13 cellular contexts compared by ENCODE assay signal in the genomic region with DNA sequence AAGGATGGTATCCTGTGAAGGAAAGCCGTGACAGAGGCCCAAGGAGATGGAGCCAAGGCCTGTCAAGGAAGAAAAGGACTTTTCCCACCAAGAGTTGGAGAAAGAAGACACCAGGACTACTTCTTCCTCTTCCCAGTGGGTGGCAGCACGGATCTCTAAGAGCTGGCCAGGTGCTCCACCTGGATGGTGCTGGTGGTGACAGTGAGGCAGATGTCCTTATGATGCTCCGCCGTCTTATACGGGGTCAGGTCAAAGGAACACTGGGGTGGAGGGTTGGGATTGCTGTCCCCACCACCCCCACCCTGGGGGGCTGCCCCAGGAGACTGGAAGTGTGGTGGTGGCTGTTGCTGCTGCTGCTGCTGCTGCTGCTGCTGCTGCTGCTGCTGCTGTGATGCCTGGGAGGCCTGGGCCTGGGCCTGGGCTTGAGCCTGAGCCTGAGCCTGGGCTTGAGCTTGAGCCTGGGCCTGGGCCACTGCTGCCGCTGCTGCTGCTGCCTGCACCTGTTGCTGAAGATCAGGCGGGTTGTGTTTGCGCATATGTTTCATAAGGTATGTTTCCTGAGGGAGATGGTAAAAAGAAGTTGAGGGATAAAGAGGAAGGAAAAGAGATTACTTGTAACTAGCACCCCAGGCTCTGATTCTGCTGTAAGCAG. TPM values are rescaled to one million over a fixed set of nuclear protein-coding genes. Genes with fewer than 3 reads are reported as not detected.
A peak's percentile ranks its signal among the peaks of the same experiment; 100 is the strongest.
DNase-seq lines count a peak whose midpoint lies in the region; ATAC-seq, FAIRE-seq and TF ChIP-seq lines count a peak whose summit lies in the region.
"Had no signal": no experiment of that assay in that cellular context is flagged by ENCODE, and none has a peak within 500 bp of the region (broad histone marks: within the 10 kb centered on the region; RNA-seq: fewer than 3 reads in every experiment).

No MANE protein-coding gene starts in this region.

- H3K27ac ChIP-seq in IMR-90 (ENCODE audit: insufficient read depth, low read length): no peak overlapping the region
- H3K27ac ChIP-seq in K562 (ENCODE audit: extremely low read depth, low read depth, low read length): no peak overlapping the region; the same call in 2 of the 3 replicates
- no peak overlapping the region for H3K27ac ChIP-seq in mesendoderm (ENCODE audit: low read depth, low read length)
- no peak overlapping the region for H3K27ac ChIP-seq in gastroesophageal sphincter
- H3K27ac ChIP-seq: tibial nerve had no signal

- peaks cover 50% of the 10 kb centered on the region for H3K36me3 ChIP-seq in IMR-90 (ENCODE audit: control insufficient read depth, insufficient read depth, low read length)
- H3K36me3 ChIP-seq in K562 (ENCODE audit: control insufficient read depth, insufficient read depth, low read length): peaks cover 63% of the 10 kb centered on the region; the same call in 2 of the 3 replicates
- peaks cover 26% of the 10 kb centered on the region for H3K36me3 ChIP-seq in mesendoderm (ENCODE audit: control insufficient read depth, insufficient read depth, low read length)
- peaks cover 0 to 70% of the 10 kb centered on the region in 2 donors for H3K36me3 ChIP-seq in gastroesophageal sphincter

- H3K27me3 ChIP-seq in IMR-90 (ENCODE audit: control insufficient read depth, insufficient read depth, low read length) (no peaks in the 10 kb centered on the region), K562 (ENCODE audit: control insufficient read depth in 2 of 2, insufficient read depth in 2 of 2, low read length in 2 of 2) (no peaks in the 10 kb centered on the region), mesendoderm (ENCODE audit: insufficient read depth, low read length, poor library complexity) (no peaks in the 10 kb centered on the region), gastroesophageal sphincter (no peaks in the 10 kb centered on the region)
- H3K27me3 ChIP-seq: tibial nerve had no signal

- H3K4ac ChIP-seq in IMR-90 (ENCODE audit: low read depth, low read length) (no peak overlapping the region), mesendoderm (ENCODE audit: low read depth, low read length) (no peak overlapping the region)

- no peak overlapping the region for H3K4me2 ChIP-seq in IMR-90 (ENCODE audit: low read depth, low read length)
- no peak overlapping the region for H3K4me2 ChIP-seq in K562 (ENCODE audit: insufficient read depth, low read length)
- H3K4me2 ChIP-seq in mesendoderm (ENCODE audit: low read length): no peak overlapping the region

- FAIRE-seq in K562 (lab: Jason Lieb, UNC): peak; percentile 51
- FAIRE-seq: A204.1 had no signal

- H2BK120ac ChIP-seq in IMR-90 (ENCODE audit: low read depth, low read length) (no peak overlapping the region), mesendoderm (ENCODE audit: low read depth, low read length) (no peak overlapping the region)

- no peak for TF ChIP-seq EP300 in K562 (IDR thresholded peaks at IDR 0.05; ENCODE audit: low read length)
- TF ChIP-seq EP300 in gastroesophageal sphincter (IDR thresholded peaks at IDR 0.05): no peak

- 100% methylated on average over 3 of the region's 8 CpGs; no CpG with 5 or more reads in 1 of the 2 experiments for WGBS in IMR-90 (ENCODE audit: extremely low coverage in 2 of 2, insufficient read length in 1 of 2), 2 experiments
- 90% methylated on average over 7 of the region's 8 CpGs for WGBS in K562 (ENCODE audit: insufficient coverage, low coverage, missing lambda C conversion rate)
- WGBS in mesendoderm (ENCODE audit: extremely low coverage, insufficient coverage, low lambda C conversion rate): no CpG with 5 or more reads among the region's 8 CpGs
- WGBS in gastroesophageal sphincter (ENCODE audit: low coverage in 1 of 2), 2 donors: 74 to 77% methylated on average over 3 to 4 of the region's 8 CpGs

- CTCF ChIA-PET in IMR-90 (lab: Yijun Ruan, JAX): no interaction called here
- CTCF ChIA-PET in K562 (lab: Yijun Ruan, JAX; ENCODE audit: low intra/inter-chr PET ratio): no interaction called here

- no peak for ATAC-seq in IMR-90 (ENCODE audit: low read depth)
- ATAC-seq in K562: no peak
- ATAC-seq in gastroesophageal sphincter: no peak
- no peak for ATAC-seq in GM21619 (IDR thresholded peaks at IDR 0.05; ENCODE audit: unreplicated experiment)

- H3K18ac ChIP-seq in IMR-90 (ENCODE audit: low read depth, low read length) (no peak overlapping the region), mesendoderm (ENCODE audit: low read length) (no peak overlapping the region)

- H3K23ac ChIP-seq in IMR-90 (ENCODE audit: low read depth, low read length): no peak overlapping the region
- H3K23ac ChIP-seq in mesendoderm (ENCODE audit: low read length): no peak overlapping the region

- H2BK15ac ChIP-seq in IMR-90 (ENCODE audit: low read depth, low read length): no peak overlapping the region
- no peak overlapping the region for H2BK15ac ChIP-seq in mesendoderm (replicated peaks; ENCODE audit: low read depth)

- no peak for TF ChIP-seq POLR2A in IMR-90 (IDR thresholded peaks at IDR 0.05; ENCODE audit: low read depth, low read length)
- TF ChIP-seq POLR2A in K562 (conservative IDR thresholded peaks at IDR 0.05): no peak
- no peak for TF ChIP-seq POLR2A in gastroesophageal sphincter (IDR thresholded peaks at IDR 0.05)

- no peak overlapping the region for H3K4me3 ChIP-seq in IMR-90 (ENCODE audit: insufficient read depth, low read depth, low read length)
- no peak overlapping the region for H3K4me3 ChIP-seq in K562
- no peak overlapping the region for H3K4me3 ChIP-seq in mesendoderm (ENCODE audit: low read length)
- no peak overlapping the region for H3K4me3 ChIP-seq in gastroesophageal sphincter
- H3K4me3 ChIP-seq: tibial nerve had no signal

- H2AFZ ChIP-seq in IMR-90 (replicated peaks; ENCODE audit: low read length, poor library complexity): no peak overlapping the region
- no peak overlapping the region for H2AFZ ChIP-seq in K562 (ENCODE audit: low read depth, low read length)

- H3K4me1 ChIP-seq in IMR-90 (ENCODE audit: control insufficient read depth, insufficient read depth, low read length) (no peaks in the 10 kb centered on the region), K562 (replicated peaks in 1 of 2; ENCODE audit: control insufficient read depth in 2 of 2, insufficient read depth in 2 of 2, low read length in 2 of 2) (peaks cover 0 to 9% of the 10 kb centered on the region in 2 experiments; a peak in 1 of 5 replicates), mesendoderm (ENCODE audit: control insufficient read depth, low read depth, low read length) (no peaks in the 10 kb centered on the region), gastroesophageal sphincter (no peaks in the 10 kb centered on the region)

- POLR2A ChIA-PET in IMR-90 (lab: Charles Lee; ENCODE audit: unreplicated experiment): no interaction called here
- POLR2A ChIA-PET in K562 (lab: Yijun Ruan, JAX): interaction anchor here (0.6 to 1.2 kb wide), 2 partner anchors 11 to 257 kb away, joined by 4 to 5 read pairs; no protein-coding TSS in a partner anchor

- no peak overlapping the region for H3K56ac ChIP-seq in IMR-90 (ENCODE audit: extremely low read depth, insufficient read depth, low read length)
- H3K56ac ChIP-seq in mesendoderm (ENCODE audit: low read length): no peak overlapping the region

- H4K91ac ChIP-seq in IMR-90 (ENCODE audit: insufficient read depth, low read depth, low read length): no peak overlapping the region

- H2AK5ac ChIP-seq in IMR-90 (ENCODE audit: low read depth, low read length): no peak overlapping the region
- no peak overlapping the region for H2AK5ac ChIP-seq in mesendoderm (ENCODE audit: low read length)

- dilution Hi-C loops in IMR-90 (cut with HindIII; ENCODE audit: low sequenced_read_pairs, unreplicated experiment): no loop called here

- no peak overlapping the region for H3K14ac ChIP-seq in IMR-90 (replicated peaks; ENCODE audit: low read depth, low read length)

- H3K79me1 ChIP-seq in IMR-90 (ENCODE audit: low read depth in 1 of 2, low read length in 2 of 2): peaks cover 12 to 19% of the 10 kb centered on the region in 2 experiments
- no peaks in the 10 kb centered on the region for H3K79me1 ChIP-seq in mesendoderm (ENCODE audit: low read length)

- H3K79me2 ChIP-seq in K562 (ENCODE audit: control insufficient read depth, insufficient read depth, low read length) (peaks cover under 1% of the 10 kb centered on the region; the same call in 1 of the 3 replicates), mesendoderm (ENCODE audit: control insufficient read depth, insufficient read depth, low read length) (no peaks in the 10 kb centered on the region)

- no peak overlapping the region for H4K8ac ChIP-seq in IMR-90 (ENCODE audit: low read depth in 2 of 2, low read length in 2 of 2)
- H4K8ac ChIP-seq in mesendoderm (ENCODE audit: low read depth, low read length): no peak overlapping the region

- H4K20me1 ChIP-seq in IMR-90 (ENCODE audit: insufficient read depth, low read length) (no peaks in the 10 kb centered on the region), K562 (replicated peaks; ENCODE audit: control insufficient read depth, insufficient read depth, low read length) (no peaks in the 10 kb centered on the region)

- TF ChIP-seq CTCF in IMR-90 (conservative IDR thresholded peaks at IDR 0.05; ENCODE audit: low read depth, low read length): no peak
- TF ChIP-seq CTCF in K562 (IDR thresholded peaks at IDR 0.05 in 2 of 3, conservative IDR thresholded peaks at IDR 0.05 in 1 of 3; ENCODE audit: insufficient read depth in 2 of 3, low read depth in 1 of 3, low read length in 3 of 3): peak; percentile 35 to 44 (median 42); a peak in 4 of 6 replicates
- TF ChIP-seq CTCF in gastroesophageal sphincter (IDR thresholded peaks at IDR 0.05): no peak

- peak overlapping the region; percentile 19 for H2AK9ac ChIP-seq in IMR-90 (replicated peaks; ENCODE audit: low read depth, low read length, poor library complexity)

- in situ Hi-C loops in IMR-90 (cut with MboI; ENCODE audit: low sequenced_read_pairs): no loop called here
- in situ Hi-C loops in K562 (cut with MboI): no loop called here

- BruUV-seq in IMR-90 (replicated peaks; lab: Mats Ljungman, UMichigan): no TSS peak
- BruUV-seq in K562 (replicated peaks; lab: Mats Ljungman, UMichigan): no TSS peak

- DNase-seq in NCI-H1417 (lab: John Stamatoyannopoulos, UW) (peak in 2 of 3 experiments; percentile 5 to 25), NCI-H1417 treated with DMSO at 0.1 percent for 48 hours (lab: John Stamatoyannopoulos, UW) (no peak), IMR-90 (no peak), K562 (ENCODE audit: extremely low read depth in 1 of 4, low spot score in 3 of 4) (no peak), mesendoderm (peak; percentile 70), HuH-7.5 (ENCODE audit: low spot score) (no peak)
- DNase-seq: immature natural killer cell, KG1, OCI-M1 had no signal

- no peak overlapping the region for H2BK5ac ChIP-seq in IMR-90 (ENCODE audit: low read depth, low read length, poor library complexity, severe bottlenecking)
- H2BK5ac ChIP-seq in mesendoderm (ENCODE audit: low read length): no peak overlapping the region

- intact Hi-C loops in IMR-90 (cut with micrococcal nuclease) (no loop called here), K562 (cut with micrococcal nuclease) (no loop called here)

- H3K9me1 ChIP-seq in IMR-90 (ENCODE audit: insufficient read depth, low read length): no peaks in the 10 kb centered on the region
- no peaks in the 10 kb centered on the region for H3K9me1 ChIP-seq in K562 (ENCODE audit: control insufficient read depth, insufficient read depth, low read length)

- no peak overlapping the region for H4K5ac ChIP-seq in IMR-90 (ENCODE audit: low read depth, low read length)
- H4K5ac ChIP-seq in mesendoderm (ENCODE audit: low read length): no peak overlapping the region

- H3K9me3 ChIP-seq in IMR-90 (ENCODE audit: control insufficient read depth, insufficient read depth, low read length) (no peaks in the 10 kb centered on the region), K562 (replicated peaks; ENCODE audit: control insufficient read depth, insufficient read depth, low read depth, low read length) (no peaks in the 10 kb centered on the region), gastroesophageal sphincter (no peaks in the 10 kb centered on the region)
- H3K9me3 ChIP-seq: tibial nerve had no signal

- H3K9ac ChIP-seq in IMR-90 (ENCODE audit: low read depth, low read length) (no peak overlapping the region), K562 (ENCODE audit: insufficient read depth in 1 of 2, low read depth in 2 of 2, low read length in 2 of 2) (no peak overlapping the region), mesendoderm (ENCODE audit: low read length) (no peak overlapping the region)

- H2BK20ac ChIP-seq in IMR-90 (ENCODE audit: low read depth, low read length): no peak overlapping the region

- no peak for TF ChIP-seq RAD21 in IMR-90 (IDR thresholded peaks at IDR 0.05; ENCODE audit: low read length)
- peak in 1 of 2 experiments; percentile 19; a peak in 1 of 4 replicates for TF ChIP-seq RAD21 in K562 (CRISPR knock-in tag; conservative IDR thresholded peaks at IDR 0.05 in 1 of 2, IDR thresholded peaks at IDR 0.05 in 1 of 2)

RNA-seq across cellular contexts. Expression of gene ING4, which starts 4.8 kb away (rescaled TPM):
- total RNA-seq in IMR-90 (2012; rRNA removed) (22.0 and 25.3 TPM in 2 replicates), K562 (2014; rRNA removed) (12.8 and 15.7 TPM in 2 replicates), K562 (2014; rRNA removed; fragmentation: Illumina TruSeq; extraction: Trizol) (16.4 and 19.7 TPM in 2 replicates), K562 (2015; rRNA removed; fragmentation: Illumina TruSeq; extraction: Trizol) (11.0 and 11.6 TPM in 2 replicates), K562 (2021) (13.0 and 14.0 TPM in 2 replicates), gastroesophageal sphincter (10 to 100 TPM; 43.2 to 63.8 (median 54.3) TPM)
- polyA plus RNA-seq in IMR-90 (2012; rRNA removed) (31.1 and 47.5 TPM in 2 replicates), K562 (2011; rRNA removed) (30.2 and 32.1 TPM in 2 replicates), K562 (2014; fragmentation: Illumina TruSeq; extraction: Trizol) (27.3 and 28.4 TPM in 2 replicates), K562 (2014; fragmentation: Nextera tagmentation; extraction: Ambion mirVana) (1 to 10 TPM; 6.6 to 8.4 TPM), K562 (2014; rRNA removed) (23.8 and 23.9 TPM in 2 replicates)
- polyA plus RNA-seq in IMR-90 (2012; cell fraction: cytosol; rRNA removed): 23.4 and 26.9 TPM in 2 replicates
- polyA plus RNA-seq in IMR-90 (2012; cell fraction: nucleus; rRNA removed; ENCODE audit: low replicate concordance): 64.9 and 157 TPM in 2 replicates
- 36.0 and 36.8 TPM in 2 replicates for total RNA-seq in K562 (2011; cell fraction: chromatin; rRNA removed; ENCODE audit: low replicate concordance)
- total RNA-seq in K562 (2011; cell fraction: nucleolus; rRNA removed): 22.8 and 26.7 TPM in 2 replicates
- 20.7 and 22.2 TPM in 2 replicates for total RNA-seq in K562 (2011; cell fraction: nucleoplasm; rRNA removed)
- 16.1 and 24.2 TPM in 2 replicates for polyA plus RNA-seq in K562 (2011; cell fraction: cytosol; rRNA removed)
- 66.6 and 104 TPM in 2 replicates for polyA plus RNA-seq in K562 (2011; cell fraction: nucleus; rRNA removed)
- polyA plus RNA-seq in K562 (2012): 18.1 and 28.0 TPM in 2 replicates
- 10.8 and 11.3 TPM in 2 replicates for polyA minus RNA-seq in K562 (2011; rRNA and poly(A)+ RNA removed)
- polyA minus RNA-seq in K562 (2011; cell fraction: cytosol; rRNA and poly(A)+ RNA removed): 4.6 and 5.0 TPM in 2 replicates
- 5.0 and 12.2 TPM in 2 replicates for polyA minus RNA-seq in K562 (2011; cell fraction: nucleus; rRNA and poly(A)+ RNA removed)
- 11.7 TPM for polyA plus RNA-seq in mesendoderm (2013, experiment 1 of 2)
- polyA plus RNA-seq in mesendoderm (2013, experiment 2 of 2): 11.7 TPM

RNA-seq across cellular contexts. Expression of gene ACRBP, which starts 20.5 kb away (rescaled TPM):
- total RNA-seq in IMR-90 (2012; rRNA removed) (not detected in 2 replicates), K562 (2014; rRNA removed) (5.3 and 10.5 TPM in 2 replicates), K562 (2014; rRNA removed; fragmentation: Illumina TruSeq; extraction: Trizol) (5.5 and 7.9 TPM in 2 replicates), K562 (2015; rRNA removed; fragmentation: Illumina TruSeq; extraction: Trizol) (3.1 and 3.5 TPM in 2 replicates), K562 (2021) (16.8 and 18.0 TPM in 2 replicates), gastroesophageal sphincter (1 to 10 TPM in 2 of 4 donors, under 1 TPM in 1, not detected in 1; 0.81 to 3.2 (median 2.4) TPM)
- polyA plus RNA-seq in IMR-90 (2012; rRNA removed) (0.27 and 0.38 TPM in 2 replicates), K562 (2011; rRNA removed) (13.2 and 28.6 TPM in 2 replicates), K562 (2014; fragmentation: Illumina TruSeq; extraction: Trizol) (7.2 and 8.4 TPM in 2 replicates), K562 (2014; fragmentation: Nextera tagmentation; extraction: Ambion mirVana) (10 to 100 TPM; 23.1 to 31.8 TPM), K562 (2014; rRNA removed) (4.4 and 6.7 TPM in 2 replicates)
- 0.15 and 1.9 TPM in 2 replicates for polyA plus RNA-seq in IMR-90 (2012; cell fraction: cytosol; rRNA removed)
- polyA plus RNA-seq in IMR-90 (2012; cell fraction: nucleus; rRNA removed; ENCODE audit: low replicate concordance): 0.88 and 1.2 TPM in 2 replicates
- total RNA-seq in K562 (2011; cell fraction: chromatin; rRNA removed; ENCODE audit: low replicate concordance): 10.1 and 27.0 TPM in 2 replicates
- total RNA-seq in K562 (2011; cell fraction: nucleolus; rRNA removed): 11.7 and 20.7 TPM in 2 replicates
- total RNA-seq in K562 (2011; cell fraction: nucleoplasm; rRNA removed): 12.6 and 15.5 TPM in 2 replicates
- polyA plus RNA-seq in K562 (2011; cell fraction: cytosol; rRNA removed): 12.3 and 15.6 TPM in 2 replicates
- polyA plus RNA-seq in K562 (2011; cell fraction: nucleus; rRNA removed): 79.2 and 89.4 TPM in 2 replicates
- 13.4 and 22.7 TPM in 2 replicates for polyA plus RNA-seq in K562 (2012)
- polyA minus RNA-seq in K562 (2011; rRNA and poly(A)+ RNA removed): 4.0 and 4.5 TPM in 2 replicates
- polyA minus RNA-seq in K562 (2011; cell fraction: cytosol; rRNA and poly(A)+ RNA removed): 5.4 and 7.3 TPM in 2 replicates
- 4.4 and 11.2 TPM in 2 replicates for polyA minus RNA-seq in K562 (2011; cell fraction: nucleus; rRNA and poly(A)+ RNA removed)
- 0.38 TPM for polyA plus RNA-seq in mesendoderm (2013, experiment 1 of 2)
- 0.55 TPM for polyA plus RNA-seq in mesendoderm (2013, experiment 2 of 2)

RNA-seq across cellular contexts. Expression of gene ZNF384, which starts 21.5 kb away (rescaled TPM):
- 16.3 and 17.5 TPM in 2 replicates for total RNA-seq in IMR-90 (2012; rRNA removed)
- 53.7 and 55.6 TPM in 2 replicates for polyA plus RNA-seq in IMR-90 (2012; rRNA removed)
- 23.1 and 32.3 TPM in 2 replicates for polyA plus RNA-seq in IMR-90 (2012; cell fraction: cytosol; rRNA removed)
- polyA plus RNA-seq in IMR-90 (2012; cell fraction: nucleus; rRNA removed; ENCODE audit: low replicate concordance): 169 and 187 TPM in 2 replicates
- total RNA-seq in K562 (2011; cell fraction: chromatin; rRNA removed; ENCODE audit: low replicate concordance): 96.1 and 146 TPM in 2 replicates
- 75.5 and 81.2 TPM in 2 replicates for total RNA-seq in K562 (2011; cell fraction: nucleolus; rRNA removed)
- 65.2 and 76.0 TPM in 2 replicates for total RNA-seq in K562 (2011; cell fraction: nucleoplasm; rRNA removed)
- 9.6 and 21.4 TPM in 2 replicates for total RNA-seq in K562 (2014; rRNA removed)
- total RNA-seq in K562 (2014; rRNA removed; fragmentation: Illumina TruSeq; extraction: Trizol): 16.4 and 21.3 TPM in 2 replicates
- 20.2 and 21.6 TPM in 2 replicates for total RNA-seq in K562 (2015; rRNA removed; fragmentation: Illumina TruSeq; extraction: Trizol)
- 34.3 and 36.9 TPM in 2 replicates for total RNA-seq in K562 (2021)
- 38.2 and 51.4 TPM in 2 replicates for polyA plus RNA-seq in K562 (2011; rRNA removed)
- 35.9 and 44.8 TPM in 2 replicates for polyA plus RNA-seq in K562 (2011; cell fraction: cytosol; rRNA removed)
- polyA plus RNA-seq in K562 (2011; cell fraction: nucleus; rRNA removed): 99.6 and 126 TPM in 2 replicates
- polyA plus RNA-seq in K562 (2012): 41.7 and 43.3 TPM in 2 replicates
- polyA plus RNA-seq in K562 (2014; fragmentation: Illumina TruSeq; extraction: Trizol): 62.1 and 64.8 TPM in 2 replicates
- polyA plus RNA-seq in K562 (2014; fragmentation: Nextera tagmentation; extraction: Ambion mirVana): under 1 TPM; 0.36 to 0.42 TPM
- polyA plus RNA-seq in K562 (2014; rRNA removed): 29.1 and 39.4 TPM in 2 replicates
- 35.3 and 38.2 TPM in 2 replicates for polyA minus RNA-seq in K562 (2011; rRNA and poly(A)+ RNA removed)
- polyA minus RNA-seq in K562 (2011; cell fraction: cytosol; rRNA and poly(A)+ RNA removed): 27.3 and 34.6 TPM in 2 replicates
- 30.6 and 48.9 TPM in 2 replicates for polyA minus RNA-seq in K562 (2011; cell fraction: nucleus; rRNA and poly(A)+ RNA removed)
- polyA plus RNA-seq in mesendoderm (2013, experiment 1 of 2): 57.5 TPM
- 61.4 TPM for polyA plus RNA-seq in mesendoderm (2013, experiment 2 of 2)
- total RNA-seq in gastroesophageal sphincter: 10 to 100 TPM; 26.1 to 57.5 (median 43.6) TPM

RNA-seq across cellular contexts. Expression of gene LPAR5, which starts 31.9 kb away (rescaled TPM):
- total RNA-seq in IMR-90 (2012; rRNA removed): not detected in 2 replicates
- polyA plus RNA-seq in IMR-90 (2012; rRNA removed): not detected in 2 replicates
- 0.01 TPM in 1 of 2 replicates, not detected in the other for polyA plus RNA-seq in IMR-90 (2012; cell fraction: cytosol; rRNA removed)
- polyA plus RNA-seq in IMR-90 (2012; cell fraction: nucleus; rRNA removed; ENCODE audit: low replicate concordance): not detected in 2 replicates
- 14.4 and 32.5 TPM in 2 replicates for total RNA-seq in K562 (2011; cell fraction: chromatin; rRNA removed; ENCODE audit: low replicate concordance)
- 19.1 and 26.3 TPM in 2 replicates for total RNA-seq in K562 (2011; cell fraction: nucleolus; rRNA removed)
- 20.8 and 27.5 TPM in 2 replicates for total RNA-seq in K562 (2011; cell fraction: nucleoplasm; rRNA removed)
- total RNA-seq in K562 (2014; rRNA removed): 3.6 and 4.9 TPM in 2 replicates
- 3.0 and 3.5 TPM in 2 replicates for total RNA-seq in K562 (2014; rRNA removed; fragmentation: Illumina TruSeq; extraction: Trizol)
- total RNA-seq in K562 (2015; rRNA removed; fragmentation: Illumina TruSeq; extraction: Trizol): 2.7 and 2.8 TPM in 2 replicates
- 9.2 and 11.7 TPM in 2 replicates for total RNA-seq in K562 (2021)
- polyA plus RNA-seq in K562 (2011; rRNA removed): 5.8 and 7.8 TPM in 2 replicates
- 14.8 and 50.1 TPM in 2 replicates for polyA plus RNA-seq in K562 (2011; cell fraction: cytosol; rRNA removed)
- 5.8 and 13.2 TPM in 2 replicates for polyA plus RNA-seq in K562 (2011; cell fraction: nucleus; rRNA removed)
- polyA plus RNA-seq in K562 (2012): 8.5 and 9.4 TPM in 2 replicates
- 7.0 and 9.9 TPM in 2 replicates for polyA plus RNA-seq in K562 (2014; fragmentation: Illumina TruSeq; extraction: Trizol)
- 1 to 10 TPM; 1.3 to 2.3 TPM for polyA plus RNA-seq in K562 (2014; fragmentation: Nextera tagmentation; extraction: Ambion mirVana)
- 5.6 and 5.9 TPM in 2 replicates for polyA plus RNA-seq in K562 (2014; rRNA removed)
- 4.6 and 7.8 TPM in 2 replicates for polyA minus RNA-seq in K562 (2011; rRNA and poly(A)+ RNA removed)
- polyA minus RNA-seq in K562 (2011; cell fraction: cytosol; rRNA and poly(A)+ RNA removed): 11.7 and 16.4 TPM in 2 replicates
- 3.6 and 4.7 TPM in 2 replicates for polyA minus RNA-seq in K562 (2011; cell fraction: nucleus; rRNA and poly(A)+ RNA removed)
- 0.37 TPM for polyA plus RNA-seq in mesendoderm (2013, experiment 1 of 2)
- 0.28 TPM for polyA plus RNA-seq in mesendoderm (2013, experiment 2 of 2)
- 1 to 10 TPM in 2 of 4 donors, under 1 TPM in 2; 0.47 to 2.0 (median 1.2) TPM for total RNA-seq in gastroesophageal sphincter

RNA-seq across cellular contexts. Expression of gene PIANP, which starts 32.9 kb away (rescaled TPM):
- under 0.01 and 0.18 TPM in 2 replicates for total RNA-seq in IMR-90 (2012; rRNA removed)
- polyA plus RNA-seq in IMR-90 (2012; rRNA removed): 5.4 and 6.8 TPM in 2 replicates
- polyA plus RNA-seq in IMR-90 (2012; cell fraction: cytosol; rRNA removed): 4.1 and 11.4 TPM in 2 replicates
- 10.0 and 16.9 TPM in 2 replicates for polyA plus RNA-seq in IMR-90 (2012; cell fraction: nucleus; rRNA removed; ENCODE audit: low replicate concordance)
- not detected in 2 replicates for total RNA-seq in K562 (2011; cell fraction: chromatin; rRNA removed; ENCODE audit: low replicate concordance)
- total RNA-seq in K562 (2011; cell fraction: nucleolus; rRNA removed): not detected in 2 replicates
- not detected in 2 replicates for total RNA-seq in K562 (2011; cell fraction: nucleoplasm; rRNA removed)
- total RNA-seq in K562 (2014; rRNA removed): not detected in 2 replicates
- not detected in 2 replicates for total RNA-seq in K562 (2014; rRNA removed; fragmentation: Illumina TruSeq; extraction: Trizol)
- total RNA-seq in K562 (2015; rRNA removed; fragmentation: Illumina TruSeq; extraction: Trizol): not detected in 2 replicates
- not detected in 2 replicates for total RNA-seq in K562 (2021)
- not detected in 2 replicates for polyA plus RNA-seq in K562 (2011; rRNA removed)
- polyA plus RNA-seq in K562 (2011; cell fraction: cytosol; rRNA removed): not detected in 2 replicates
- polyA plus RNA-seq in K562 (2011; cell fraction: nucleus; rRNA removed): not detected in 2 replicates
- polyA plus RNA-seq in K562 (2012): 0.21 and 0.36 TPM in 2 replicates
- polyA plus RNA-seq in K562 (2014; fragmentation: Illumina TruSeq; extraction: Trizol): not detected in 2 replicates
- not detected for polyA plus RNA-seq in K562 (2014; fragmentation: Nextera tagmentation; extraction: Ambion mirVana)
- polyA plus RNA-seq in K562 (2014; rRNA removed): 0.07 TPM in 1 of 2 replicates, not detected in the other
- polyA minus RNA-seq in K562 (2011; rRNA and poly(A)+ RNA removed): not detected in 2 replicates
- polyA minus RNA-seq in K562 (2011; cell fraction: cytosol; rRNA and poly(A)+ RNA removed): not detected in 2 replicates
- not detected in 2 replicates for polyA minus RNA-seq in K562 (2011; cell fraction: nucleus; rRNA and poly(A)+ RNA removed)
- 2.7 TPM for polyA plus RNA-seq in mesendoderm (2013, experiment 1 of 2)
- polyA plus RNA-seq in mesendoderm (2013, experiment 2 of 2): 2.8 TPM
- 1 to 10 TPM in 1 of 4 donors, under 1 TPM in 3; 0.46 to 1.2 (median 0.73) TPM for total RNA-seq in gastroesophageal sphincter
- polyA plus RNA-seq: immature natural killer cell had no signal

Comparison
In these comparisons a context has a peak if more than half of its experiments do, and no peak if none do; other contexts are left out.
1. DNase-seq: peak in NCI-H1417 (2 of 3) and mesendoderm (single experiment); none in NCI-H1417 treated with DMSO at 0.1 percent for 48 hours (single experiment), IMR-90 (single experiment), K562 (0 of 4) and HuH-7.5 (single experiment).
2. CTCF ChIP-seq: peak in K562 (3 of 3); none in IMR-90 (single experiment) and gastroesophageal sphincter (0 of 4).